ENCODE assay signal across 11 cellular contexts in the genomic region with DNA sequence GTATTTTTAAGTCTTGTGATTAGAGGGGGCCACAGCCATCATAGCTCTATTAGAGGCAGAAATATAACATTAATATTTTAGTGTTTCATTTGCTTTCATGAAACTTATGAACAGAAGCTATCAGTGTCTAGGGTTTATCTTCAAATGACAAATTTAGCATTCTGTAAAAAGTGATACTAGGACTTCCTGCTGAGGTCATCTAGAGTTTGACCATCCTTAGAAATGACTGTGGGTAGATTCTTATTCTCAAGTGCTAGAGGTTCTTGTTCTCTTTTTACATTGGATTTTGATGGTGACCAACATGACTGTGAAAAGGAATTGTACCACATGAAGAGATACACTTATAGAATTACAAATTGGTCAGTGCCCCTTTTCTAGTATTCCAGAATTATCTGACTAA.
"Had no signal": no experiment of that assay in that cellular context is flagged by ENCODE, and none has a peak within 500 bp of the region (broad histone marks: within the 10 kb centered on the region; RNA-seq: fewer than 3 reads in every experiment).

No MANE protein-coding gene starts in this region.

- H3K9me3 ChIP-seq: sigmoid colon, upper lobe of left lung had no signal

- H3K36me3 ChIP-seq: sigmoid colon, upper lobe of left lung had no signal

- H3K4me1 ChIP-seq: sigmoid colon, upper lobe of left lung had no signal

- H3K27me3 ChIP-seq: sigmoid colon, upper lobe of left lung had no signal

- H3K4me3 ChIP-seq: sigmoid colon, upper lobe of left lung had no signal

- DNase-seq: activated CD4-positive, alpha-beta T cell treated with anti-CD3 and anti-CD28 coated beads, Interleukin-2, amount 50 U/mL, for 48 hours; activated CD4-positive, CD25-positive, alpha-beta regulatory T cell treated with anti-CD3 and anti-CD28 coated beads, Interleukin-2, amount 50 U/mL, for 72 hours; activated gamma-delta T cell; activated naive CD8-positive, alpha-beta T cell treated with anti-CD3 and anti-CD28 coated beads for 36 hours; activated T-cell treated with anti-CD3 and anti-CD28 coated beads, Interleukin-2, amount 50 U/mL, for 48 hours; endodermal cell; glutamatergic neuron; sigmoid colon; stimulated activated CD4-positive, alpha-beta T cell treated with anti-CD3 and anti-CD28 coated beads, Interleukin-12 subunit alpha, Interleukin-12 subunit beta, amount 100 ng/mL, for 4 hours; stimulated activated CD4-positive, alpha-beta T cell treated with anti-CD3 and anti-CD28 coated beads, Interleukin-2, amount 100 ng/mL, for 48 hours; upper lobe of left lung had no signal

- H3K27ac ChIP-seq: sigmoid colon, upper lobe of left lung had no signal
